8 cellular contexts compared by ENCODE assay signal in the genomic region with DNA sequence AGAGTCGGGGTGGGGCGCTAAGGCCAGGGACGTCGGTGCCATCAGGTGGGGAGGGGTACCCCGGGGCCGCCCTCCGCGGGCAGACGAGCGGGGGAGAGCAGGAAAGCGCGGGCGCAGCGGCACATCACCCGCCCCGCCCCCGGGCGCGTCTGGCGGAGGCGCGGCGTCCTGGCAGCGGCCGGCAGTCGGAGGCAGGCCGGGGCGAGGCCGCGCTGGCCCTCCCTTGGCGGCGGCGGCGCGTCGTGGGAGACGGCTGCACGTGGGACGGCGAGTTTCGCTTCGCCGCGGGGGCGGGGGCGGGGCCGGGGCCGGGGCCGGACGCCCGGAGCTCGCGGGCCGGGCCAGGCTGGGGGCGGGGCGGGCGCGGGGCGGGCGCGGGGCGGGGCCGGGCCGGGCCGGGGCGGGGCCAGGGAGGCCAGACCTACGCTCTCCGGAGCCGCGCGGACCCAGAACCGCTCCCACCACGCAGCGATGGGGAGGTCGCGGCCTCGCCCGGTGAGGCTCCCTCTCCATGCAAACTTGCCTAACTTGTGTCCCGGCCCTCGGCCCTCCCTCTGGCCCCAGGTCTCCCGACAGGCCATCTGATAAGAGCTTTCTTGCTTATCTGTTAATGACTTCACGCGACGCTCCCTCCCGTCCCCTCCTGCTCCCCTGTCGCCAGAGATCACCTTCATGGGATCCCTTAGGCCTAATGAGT. TPM values are rescaled to one million over a fixed set of nuclear protein-coding genes. Genes with fewer than 3 reads are reported as not detected.
DNase-seq lines count a peak whose midpoint lies in the region; ATAC-seq, FAIRE-seq and TF ChIP-seq lines count a peak whose summit lies in the region.

No MANE protein-coding gene starts in this region.

- TF ChIP-seq POLR2A in ovary (IDR thresholded peaks at IDR 0.05), result no peak

- no peaks in the 10 kb centered on the region for H3K27me3 ChIP-seq in ovary

- peak overlapping the region in 1 of 2 donors; percentile 61 for H3K27ac ChIP-seq in ovary

- no peaks in the 10 kb centered on the region for H3K9me3 ChIP-seq in ovary

- H3K4me3 Mint-ChIP-seq in activated naive CD4-positive, alpha-beta T cell treated with anti-CD3 and anti-CD28 coated beads, Interleukin-2, amount 10 ng/mL, durations not matched to agents 7 days and 5 days, result peak overlapping the region; percentile 69
- peak overlapping the region; percentile 93 for H3K4me3 Mint-ChIP-seq in glutamatergic neuron (ENCODE audit: unreplicated experiment)

- H3K36me3 Mint-ChIP-seq in activated naive CD4-positive, alpha-beta T cell treated with anti-CD3 and anti-CD28 coated beads, Interleukin-2, amount 10 ng/mL, durations not matched to agents 7 days and 5 days, result peaks cover 26% of the 10 kb centered on the region
- no peaks in the 10 kb centered on the region for H3K36me3 Mint-ChIP-seq in glutamatergic neuron (ENCODE audit: unreplicated experiment)

- peak; percentile 63 for ATAC-seq in HG03175 (IDR thresholded peaks at IDR 0.05; ENCODE audit: unreplicated experiment)

- no peak for FAIRE-seq in urothelium cell line (lab: Jason Lieb, UNC)

- CTCF ChIA-PET in activated naive CD4-positive, alpha-beta T cell treated with anti-CD3 and anti-CD28 coated beads, Interleukin-2, amount 10 ng/mL, durations not matched to agents 7 days and 5 days (lab: Charles Lee), result interaction anchor here (1.1 to 2.4 kb wide), 4 partner anchors 11 to 67 kb away, joined by 3 to 12 read pairs (median 7); no protein-coding TSS in a partner anchor

- peak overlapping the region; percentile 30 for H3K4me3 ChIP-seq in ovary

- no peak overlapping the region for H3K27ac Mint-ChIP-seq in activated naive CD4-positive, alpha-beta T cell treated with anti-CD3 and anti-CD28 coated beads, Interleukin-2, amount 10 ng/mL, durations not matched to agents 7 days and 5 days
- H3K27ac Mint-ChIP-seq in glutamatergic neuron (ENCODE audit: unreplicated experiment), result no peak overlapping the region

- intact Hi-C loops in ovary (cut with DNase I), result loop anchor here in 1 of 4 donors (10.0 kb wide), 1 partner anchor 49 kb away; a partner anchor contains a TSS

- H3K27me3 Mint-ChIP-seq in activated naive CD4-positive, alpha-beta T cell treated with anti-CD3 and anti-CD28 coated beads, Interleukin-2, amount 10 ng/mL, durations not matched to agents 7 days and 5 days, result no peaks in the 10 kb centered on the region
- peaks cover 11% of the 10 kb centered on the region for H3K27me3 Mint-ChIP-seq in glutamatergic neuron (ENCODE audit: unreplicated experiment)

- H3K4me1 ChIP-seq in ovary (ENCODE audit: insufficient read depth), result peaks cover 5% of the 10 kb centered on the region

- no peak for TF ChIP-seq EP300 in ovary (IDR thresholded peaks at IDR 0.05)

- no peaks in the 10 kb centered on the region for H3K36me3 ChIP-seq in ovary

- WGBS in ovary, 3 donors, result 1% methylated on average over 43 to 76 of the region's 86 CpGs

- DNase-seq in NCI-H2081 (lab: John Stamatoyannopoulos, UW) (peak; percentile 32 to 42), NCI-H2081 treated with DMSO at 0.1 percent for 48 hours (lab: John Stamatoyannopoulos, UW) (no peak), RPMI8226 (peak; percentile 78), glutamatergic neuron (peak; percentile 65), ovary (peak; percentile 76 to 88 (median 80)), urothelium cell line (ENCODE audit: low spot score) (peak; percentile 89)
- DNase-seq in activated naive CD4-positive, alpha-beta T cell treated with anti-CD3 and anti-CD28 coated beads, Interleukin-2, amount 10 ng/mL, durations not matched to agents 7 days and 5 days, result peak; percentile 77

- TF ChIP-seq CTCF in glutamatergic neuron (IDR thresholded peaks at IDR 0.05; ENCODE audit: partially characterized antibody, unreplicated experiment), result no peak
- TF ChIP-seq CTCF in ovary (IDR thresholded peaks at IDR 0.05), result no peak

- H3K4me1 Mint-ChIP-seq in activated naive CD4-positive, alpha-beta T cell treated with anti-CD3 and anti-CD28 coated beads, Interleukin-2, amount 10 ng/mL, durations not matched to agents 7 days and 5 days, result peaks cover 81% of the 10 kb centered on the region
- H3K4me1 Mint-ChIP-seq in glutamatergic neuron (ENCODE audit: low read depth, unreplicated experiment), result peaks cover 11% of the 10 kb centered on the region

- no peaks in the 10 kb centered on the region for H3K9me3 Mint-ChIP-seq in activated naive CD4-positive, alpha-beta T cell treated with anti-CD3 and anti-CD28 coated beads, Interleukin-2, amount 10 ng/mL, durations not matched to agents 7 days and 5 days
- H3K9me3 Mint-ChIP-seq in glutamatergic neuron (ENCODE audit: unreplicated experiment), result peaks cover 4% of the 10 kb centered on the region

RNA-seq across cellular contexts. Expression of a gene that starts 12.5 kb away (rescaled TPM):
- total RNA-seq in glutamatergic neuron (ENCODE audit: unreplicated experiment), result 0.34 TPM
- total RNA-seq in ovary, result 10 to 100 TPM in 6 of 7 donors, 1 to 10 TPM in 1; 3.7 to 31.1 (median 20.1) TPM
- polyA plus RNA-seq in ovary, result 1 to 10 TPM; 3.6 to 6.9 TPM

RNA-seq across cellular contexts. Expression of a gene that starts 53.5 kb away (rescaled TPM):
- total RNA-seq in glutamatergic neuron (ENCODE audit: unreplicated experiment) (11.5 TPM), ovary (10 to 100 TPM in 4 of 7 donors, 1 to 10 TPM in 3; 3.9 to 16.9 (median 10.4) TPM)
- polyA plus RNA-seq in ovary, result 10 to 100 TPM in 1 of 2 donors, 1 to 10 TPM in 1; 9.8 to 12.2 TPM
